In genomic region chr3:63096248-63097058, GRCh38 we compare ENCODE assay signal across 18 cellular contexts.
DNase-seq lines count a peak whose midpoint lies in the region; ATAC-seq, FAIRE-seq and TF ChIP-seq lines count a peak whose summit lies in the region.
"Had no signal": no experiment of that assay in that cellular context is flagged by ENCODE, and none has a peak within 500 bp of the region (broad histone marks: within the 10 kb centered on the region; RNA-seq: fewer than 3 reads in every experiment).

No MANE protein-coding gene starts in this region.

- no peak for TF ChIP-seq RAD21 in HepG2 (CRISPR knock-in tag; IDR thresholded peaks at IDR 0.05)

- H3K9me3 Mint-ChIP-seq in Caco-2 (ENCODE audit: unreplicated experiment): no peaks in the 10 kb centered on the region
- peaks cover 0 to 5% (median 0%) of the 10 kb centered on the region in 3 donors for H3K9me3 Mint-ChIP-seq in IgD-negative memory B cell
- peaks cover 2 to 11% (median 5%) of the 10 kb centered on the region in 7 donors for H3K9me3 Mint-ChIP-seq in CD14-positive monocyte

- H3K4me3 Mint-ChIP-seq in Caco-2 (ENCODE audit: unreplicated experiment) (no peak overlapping the region), IgD-negative memory B cell (no peak overlapping the region), CD14-positive monocyte (no peak overlapping the region)
- H3K4me3 Mint-ChIP-seq: CD4-positive, alpha-beta T cell had no signal

- H3K9me3 ChIP-seq in Caco-2 (no peaks in the 10 kb centered on the region), HepG2 (ENCODE audit: low read length) (no peaks in the 10 kb centered on the region), upper lobe of right lung (no peaks in the 10 kb centered on the region)

- POLR2A ChIA-PET in Caco-2 (lab: Charles Lee): no interaction called here
- POLR2A ChIA-PET in HepG2 (lab: Yijun Ruan, JAX): no interaction called here

- in situ Hi-C loops in HepG2 (cut with HindIII; ENCODE audit: extremely low pct_ligation_motif_present, low pct_unique_long_range_greater_than_20kb): no loop called here

- H3K4me1 ChIP-seq in Caco-2: no peaks in the 10 kb centered on the region
- no peaks in the 10 kb centered on the region for H3K4me1 ChIP-seq in HepG2 (ENCODE audit: insufficient read depth, low read length)
- H3K4me1 ChIP-seq in upper lobe of right lung: no peaks in the 10 kb centered on the region

- H3K79me2 ChIP-seq in HepG2 (ENCODE audit: insufficient read depth, low read length): no peaks in the 10 kb centered on the region

- H3K27ac Mint-ChIP-seq in Caco-2 (ENCODE audit: unreplicated experiment) (no peak overlapping the region), IgD-negative memory B cell (peak overlapping the region in 2 of 3 donors; percentile 35 to 37), CD14-positive monocyte (peak overlapping the region in 1 of 7 donors; percentile 9)
- H3K27ac Mint-ChIP-seq: CD4-positive, alpha-beta T cell had no signal

- no peaks in the 10 kb centered on the region for H4K20me1 ChIP-seq in HepG2 (ENCODE audit: insufficient read depth, low read length)

- no peaks in the 10 kb centered on the region for H3K4me1 Mint-ChIP-seq in Caco-2 (ENCODE audit: low read depth, unreplicated experiment)
- H3K4me1 Mint-ChIP-seq in IgD-negative memory B cell: no peaks in the 10 kb centered on the region
- H3K4me1 Mint-ChIP-seq in CD14-positive monocyte: no peaks in the 10 kb centered on the region

- H3K27me3 Mint-ChIP-seq in Caco-2 (ENCODE audit: insufficient read depth, unreplicated experiment): peaks cover 4% of the 10 kb centered on the region
- no peaks in the 10 kb centered on the region for H3K27me3 Mint-ChIP-seq in IgD-negative memory B cell
- no peaks in the 10 kb centered on the region for H3K27me3 Mint-ChIP-seq in CD14-positive monocyte (ENCODE audit: low read depth in 3 of 3)
- H3K27me3 Mint-ChIP-seq: CD4-positive, alpha-beta T cell had no signal

- CTCF ChIA-PET in Caco-2 (lab: Charles Lee): no interaction called here
- CTCF ChIA-PET in HepG2 (lab: Yijun Ruan, JAX; ENCODE audit: low intra/inter-chr PET ratio, low total read pairs): no interaction called here

- no peak overlapping the region for H3K9ac ChIP-seq in HepG2 (ENCODE audit: insufficient read depth, low read depth, low read length)

- no peak overlapping the region for H2AFZ ChIP-seq in HepG2 (ENCODE audit: low read length)

- TF ChIP-seq CTCF in Caco-2 (IDR thresholded peaks at IDR 0.05; ENCODE audit: insufficient read depth in 1 of 2, low read depth in 1 of 2, low read length in 1 of 2, severe bottlenecking in 1 of 2, unreplicated experiment in 1 of 2) (no peak), HepG2 (CRISPR knock-in tag; IDR thresholded peaks at IDR 0.05) (0 out of 2 replicates have a peak, but pooled peaks have one; percentile 7), upper lobe of right lung (IDR thresholded peaks at IDR 0.05) (no peak), CD14-positive monocyte (IDR thresholded peaks at IDR 0.05) (no peak)

- no peaks in the 10 kb centered on the region for H3K27me3 ChIP-seq in Caco-2 (replicated peaks; ENCODE audit: control insufficient read depth, insufficient read depth, low read length)
- H3K27me3 ChIP-seq in HepG2 (ENCODE audit: control insufficient read depth in 1 of 2, insufficient read depth in 2 of 2, low read length in 2 of 2): no peaks in the 10 kb centered on the region
- H3K27me3 ChIP-seq in upper lobe of right lung: no peaks in the 10 kb centered on the region

- peak; percentile 2 to 27 for DNase-seq in Caco-2
- no peak for DNase-seq in HepG2 (ENCODE audit: low spot score)
- DNase-seq in upper lobe of right lung: peak; percentile 48
- no peak for DNase-seq in DMS53 treated with DMSO at 0.1 percent for 48 hours (lab: John Stamatoyannopoulos, UW; ENCODE audit: unreplicated experiment)
- DNase-seq in CD14-positive monocyte (ENCODE audit: low spot score): no peak
- DNase-seq: ACHN; AML-193; CD4-positive, alpha-beta T cell; DMS79; KG1; NCI-H1417 treated with DMSO at 0.1 percent for 48 hours; NCI-H2029 treated with DMSO at 0.1 percent for 48 hours; NCI-H2171 treated with DMSO at 0.1 percent for 48 hours; NCI-H446 treated with DMSO at 0.1 percent for 48 hours; NK-92 treated with Interleukin-12 subunit alpha and Interleukin-12 subunit beta, amount 100 ng/mL, for 24 hours; OCI-M1 had no signal

- H3K36me3 Mint-ChIP-seq in Caco-2 (ENCODE audit: insufficient read depth, unreplicated experiment): no peaks in the 10 kb centered on the region
- no peaks in the 10 kb centered on the region for H3K36me3 Mint-ChIP-seq in IgD-negative memory B cell
- H3K36me3 Mint-ChIP-seq in CD14-positive monocyte: no peaks in the 10 kb centered on the region

- ATAC-seq in HepG2: no peak
- ATAC-seq in upper lobe of right lung: no peak
- ATAC-seq in GM19035 (IDR thresholded peaks at IDR 0.05; ENCODE audit: unreplicated experiment): no peak

- FAIRE-seq in HepG2 (lab: Jason Lieb, UNC): no peak

- no peak for TF ChIP-seq EP300 in HepG2 (IDR thresholded peaks at IDR 0.05; ENCODE audit: low read depth in 2 of 2, low read length in 2 of 2)
- no peak for TF ChIP-seq EP300 in HepG2 (CRISPR knock-in tag; IDR thresholded peaks at IDR 0.05; ENCODE audit: borderline replicate concordance)

- no peaks in the 10 kb centered on the region for H3K36me3 ChIP-seq in Caco-2 (ENCODE audit: control insufficient read depth, insufficient read depth, low read length)
- H3K36me3 ChIP-seq in HepG2 (replicated peaks in 1 of 2; ENCODE audit: control insufficient read depth in 1 of 2, insufficient read depth in 2 of 2, low read length in 2 of 2): no peaks in the 10 kb centered on the region
- H3K36me3 ChIP-seq in upper lobe of right lung: no peaks in the 10 kb centered on the region

- H3K4me2 ChIP-seq in HepG2 (ENCODE audit: low read depth, low read length): no peak overlapping the region

- H3K27ac ChIP-seq in HepG2 (ENCODE audit: extremely low read length, insufficient read depth, low read length): no peak overlapping the region
- no peak overlapping the region for H3K27ac ChIP-seq in upper lobe of right lung

- no peak for TF ChIP-seq POLR2A in HepG2 (IDR thresholded peaks at IDR 0.05; ENCODE audit: insufficient read depth in 1 of 2, low read depth in 2 of 2, low read length in 2 of 2)

- 54% methylated on average over 10 of the region's 32 CpGs for WGBS in HepG2 (ENCODE audit: low lambda C conversion rate)

- H3K4me3 ChIP-seq in Caco-2 (ENCODE audit: low read depth, low read length) (no peak overlapping the region), HepG2 (replicated peaks in 1 of 3; ENCODE audit: insufficient read depth in 1 of 3, low read depth in 2 of 3, low read length in 3 of 3) (no peak overlapping the region), upper lobe of right lung (no peak overlapping the region)

- intact Hi-C loops in Caco-2 (cut with micrococcal nuclease; ENCODE audit: unreplicated experiment): no loop called here
- intact Hi-C loops in HepG2 (cut with micrococcal nuclease; ENCODE audit: unreplicated experiment): no loop called here
- intact Hi-C loops in upper lobe of right lung (cut with DNase I): no loop called here
- intact Hi-C loops in CD14-positive monocyte (cut with micrococcal nuclease): no loop called here

- BruUV-seq in Caco-2 (replicated peaks; lab: Mats Ljungman, UMichigan) (no TSS peak), HepG2 (replicated peaks; lab: Mats Ljungman, UMichigan) (no TSS peak)

TF ChIP-seq in HepG2, 621 proteins besides CTCF, POLR2A, EP300 and RAD21 (continues in another document):
- TF ChIP-seq ZNF207 (IDR thresholded peaks at IDR 0.05; ENCODE audit: borderline replicate concordance) (no peak), MLXIP (CRISPR knock-in tag; IDR thresholded peaks at IDR 0.05; ENCODE audit: borderline replicate concordance) (no peak), DR1 (CRISPR knock-in tag; IDR thresholded peaks at IDR 0.05) (no peak), TERF1 (CRISPR knock-in tag; IDR thresholded peaks at IDR 0.05) (no peak), HHEX (CRISPR knock-in tag; IDR thresholded peaks at IDR 0.05) (no peak), NCOA2 (CRISPR knock-in tag; IDR thresholded peaks at IDR 0.05) (no peak), IKZF1 (IDR thresholded peaks at IDR 0.05) (no peak), ZNF616 (CRISPR knock-in tag; IDR thresholded peaks at IDR 0.05; ENCODE audit: low read depth) (no peak), HOXA3 (CRISPR knock-in tag; IDR thresholded peaks at IDR 0.05) (no peak), KLF9 (CRISPR knock-in tag; IDR thresholded peaks at IDR 0.05; ENCODE audit: low read depth) (no peak), MTA3 (CRISPR knock-in tag; IDR thresholded peaks at IDR 0.05) (no peak), HNF4G (IDR thresholded peaks at IDR 0.05; ENCODE audit: borderline replicate concordance, low read depth, low read length) (no peak), HNF4G (CRISPR knock-in tag; IDR thresholded peaks at IDR 0.05; ENCODE audit: borderline replicate concordance, low read depth) (no peak)

Comparison
In these comparisons a context has a peak if more than half of its experiments do, and no peak if none do; other contexts are left out.
1. DNase-seq: peak in Caco-2 (2 of 2) and upper lobe of right lung (single experiment); none in HepG2 (single experiment), DMS53 treated with DMSO at 0.1 percent for 48 hours (single experiment) and CD14-positive monocyte (single experiment).